ENCODE assay signal across 19 cellular contexts in the genomic region with DNA sequence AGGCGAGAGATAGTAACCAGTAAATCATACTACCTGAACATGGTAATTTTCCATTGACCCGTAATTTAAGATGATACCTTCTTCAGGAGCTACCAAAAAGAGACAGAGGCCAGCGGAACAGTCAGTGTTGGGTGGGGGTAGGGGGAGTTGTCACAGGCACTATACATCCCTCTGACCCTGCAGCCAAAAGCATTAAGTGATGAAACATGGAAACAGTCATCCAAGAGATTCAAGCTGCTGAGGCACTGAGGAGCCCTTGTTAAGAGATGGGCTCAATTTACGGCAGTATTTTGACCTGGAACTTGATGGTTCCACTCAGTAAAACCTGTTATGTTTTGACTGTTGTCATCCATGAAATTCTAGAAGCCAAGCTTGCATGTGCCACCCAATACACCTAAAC.
"Had no signal": no experiment of that assay in that cellular context is flagged by ENCODE, and none has a peak within 500 bp of the region (broad histone marks: within the 10 kb centered on the region; RNA-seq: fewer than 3 reads in every experiment).

No MANE protein-coding gene starts in this region.

- H3K4me3 ChIP-seq: psoas muscle, right lobe of liver, tibial artery, upper lobe of left lung, vagina had no signal

- H3K27ac ChIP-seq: epithelial cell of prostate, foreskin keratinocyte, psoas muscle, right lobe of liver, tibial artery, upper lobe of left lung, vagina had no signal

- ATAC-seq: effector memory CD8-positive, alpha-beta T cell; foreskin keratinocyte; left cardiac atrium; psoas muscle; right lobe of liver; stimulated activated effector memory CD8-positive, alpha-beta T cell treated with anti-CD3 and anti-CD28 coated beads, Interleukin-12 subunit alpha, Interleukin-12 subunit beta, amount 100 ng/mL, for 72 hours; stimulated activated naive CD8-positive, alpha-beta T cell treated with anti-CD3 and anti-CD28 coated beads, Interleukin-15, Interleukin-2, amounts not matched to agents 100 U/mL and 50 U/mL, for 24 hours had no signal

- H3K9me3 ChIP-seq: psoas muscle, right lobe of liver, tibial artery, upper lobe of left lung, vagina had no signal

- H3K4me3 Mint-ChIP-seq: dendritic cell treated with granulocyte-macrophage colony-stimulating factor and Interleukin-4, amounts not matched to agents 40 ng/mL and 50 ng/mL, for 4 days; effector memory CD8-positive, alpha-beta T cell; naive B cell; nephron; stimulated activated effector memory CD8-positive, alpha-beta T cell treated with anti-CD3 and anti-CD28 coated beads, Interleukin-12 subunit alpha, Interleukin-12 subunit beta, amount 100 ng/mL, for 72 hours had no signal

- H3K4me1 Mint-ChIP-seq: naive B cell; stimulated activated effector memory CD8-positive, alpha-beta T cell treated with anti-CD3 and anti-CD28 coated beads, Interleukin-12 subunit alpha, Interleukin-12 subunit beta, amount 100 ng/mL, for 72 hours had no signal

- H3K36me3 ChIP-seq: right lobe of liver, tibial artery, upper lobe of left lung, vagina had no signal

- H3K27me3 Mint-ChIP-seq: dendritic cell treated with granulocyte-macrophage colony-stimulating factor and Interleukin-4, amounts not matched to agents 40 ng/mL and 50 ng/mL, for 4 days had no signal

- H3K9me3 Mint-ChIP-seq: dendritic cell treated with granulocyte-macrophage colony-stimulating factor and Interleukin-4, amounts not matched to agents 40 ng/mL and 50 ng/mL, for 4 days; effector memory CD8-positive, alpha-beta T cell; naive B cell; nephron; stimulated activated effector memory CD8-positive, alpha-beta T cell treated with anti-CD3 and anti-CD28 coated beads, Interleukin-12 subunit alpha, Interleukin-12 subunit beta, amount 100 ng/mL, for 72 hours had no signal

- H3K36me3 Mint-ChIP-seq: naive B cell; stimulated activated effector memory CD8-positive, alpha-beta T cell treated with anti-CD3 and anti-CD28 coated beads, Interleukin-12 subunit alpha, Interleukin-12 subunit beta, amount 100 ng/mL, for 72 hours had no signal

- DNase-seq: effector memory CD8-positive, alpha-beta T cell; foreskin keratinocyte; kidney; left cardiac atrium; mesendoderm; naive B cell; psoas muscle; retina; right lobe of liver; stimulated activated CD4-positive, alpha-beta T cell treated with anti-CD3 and anti-CD28 coated beads, Interleukin-4, amount 100 ng/mL, for 1 hour; stimulated activated CD8-positive, alpha-beta memory T cell treated with anti-CD3 and anti-CD28 coated beads, Interleukin-4, amount 100 ng/mL, for 48 hours; stimulated activated naive CD8-positive, alpha-beta T cell treated with anti-CD3 and anti-CD28 coated beads, Interleukin-15, Interleukin-2, amounts not matched to agents 100 U/mL and 50 U/mL, for 24 hours; tibial artery; upper lobe of left lung had no signal

- FAIRE-seq: kidney had no signal

- H3K27me3 ChIP-seq: foreskin keratinocyte, right lobe of liver, tibial artery, upper lobe of left lung, vagina had no signal

- H3K27ac Mint-ChIP-seq: dendritic cell treated with granulocyte-macrophage colony-stimulating factor and Interleukin-4, amounts not matched to agents 40 ng/mL and 50 ng/mL, for 4 days; effector memory CD8-positive, alpha-beta T cell; naive B cell; nephron; stimulated activated effector memory CD8-positive, alpha-beta T cell treated with anti-CD3 and anti-CD28 coated beads, Interleukin-12 subunit alpha, Interleukin-12 subunit beta, amount 100 ng/mL, for 72 hours had no signal
